Comparison of ENCODE assay signal across 7 cellular contexts in genomic region chr9:128891354-128892222, GRCh38. TPM values are rescaled to one million over a fixed set of nuclear protein-coding genes. Genes with fewer than 3 reads are reported as not detected.
DNase-seq lines count a peak whose midpoint lies in the region; ATAC-seq and TF ChIP-seq lines count a peak whose summit lies in the region.
"Had no signal": no experiment of that assay in that cellular context is flagged by ENCODE, and none has a peak within 500 bp of the region (broad histone marks: within the 10 kb centered on the region; RNA-seq: fewer than 3 reads in every experiment).

No MANE protein-coding gene starts in this region.

- no peak for DNase-seq in activated CD8-positive, alpha-beta T cell treated with anti-CD3 and anti-CD28 coated beads, Interleukin-2, amount 10 ng/mL, durations not matched to agents 7 days and 5 days
- DNase-seq in activated CD8-positive, alpha-beta T cell treated with anti-CD3 and anti-CD28 coated beads for 36 hours, result no peak
- no peak for DNase-seq in immature natural killer cell
- no peak for DNase-seq in tibial nerve (ENCODE audit: low spot score in 2 of 2)
- DNase-seq in NCI-H345 treated with DMSO at 0.1 percent for 48 hours (lab: John Stamatoyannopoulos, UW; ENCODE audit: unreplicated experiment), result no peak
- no peak for DNase-seq in DMS114 treated with DMSO at 0.1 percent for 48 hours (lab: John Stamatoyannopoulos, UW; ENCODE audit: unreplicated experiment)
- DNase-seq: NCI-H524 treated with DMSO at 0.1 percent for 48 hours had no signal

- no peaks in the 10 kb centered on the region for H3K9me3 Mint-ChIP-seq in activated CD8-positive, alpha-beta T cell treated with anti-CD3 and anti-CD28 coated beads, Interleukin-2, amount 10 ng/mL, durations not matched to agents 7 days and 5 days (ENCODE audit: insufficient read depth)
- H3K9me3 Mint-ChIP-seq in activated CD8-positive, alpha-beta T cell treated with anti-CD3 and anti-CD28 coated beads for 36 hours, result no peaks in the 10 kb centered on the region
- no peaks in the 10 kb centered on the region for H3K9me3 Mint-ChIP-seq in immature natural killer cell

- H3K27me3 Mint-ChIP-seq in activated CD8-positive, alpha-beta T cell treated with anti-CD3 and anti-CD28 coated beads, Interleukin-2, amount 10 ng/mL, durations not matched to agents 7 days and 5 days (ENCODE audit: low read depth), result no peaks in the 10 kb centered on the region
- H3K27me3 Mint-ChIP-seq in activated CD8-positive, alpha-beta T cell treated with anti-CD3 and anti-CD28 coated beads for 36 hours, result no peaks in the 10 kb centered on the region
- peaks cover 0 to 6% (median 2%) of the 10 kb centered on the region in 3 donors for H3K27me3 Mint-ChIP-seq in immature natural killer cell (ENCODE audit: low read depth in 3 of 3)

- H3K4me3 Mint-ChIP-seq in activated CD8-positive, alpha-beta T cell treated with anti-CD3 and anti-CD28 coated beads, Interleukin-2, amount 10 ng/mL, durations not matched to agents 7 days and 5 days, result no peak overlapping the region
- no peak overlapping the region for H3K4me3 Mint-ChIP-seq in activated CD8-positive, alpha-beta T cell treated with anti-CD3 and anti-CD28 coated beads for 36 hours
- H3K4me3 Mint-ChIP-seq in immature natural killer cell, result peak overlapping the region; percentile 40 to 67 (median 57)

- peaks cover 50% of the 10 kb centered on the region for H3K36me3 Mint-ChIP-seq in activated CD8-positive, alpha-beta T cell treated with anti-CD3 and anti-CD28 coated beads, Interleukin-2, amount 10 ng/mL, durations not matched to agents 7 days and 5 days (ENCODE audit: low read depth)
- peaks cover 19% of the 10 kb centered on the region for H3K36me3 Mint-ChIP-seq in activated CD8-positive, alpha-beta T cell treated with anti-CD3 and anti-CD28 coated beads for 36 hours (ENCODE audit: low read depth)
- H3K36me3 Mint-ChIP-seq in immature natural killer cell, result peaks cover 10 to 20% (median 20%) of the 10 kb centered on the region in 3 donors

- CTCF ChIA-PET in activated CD8-positive, alpha-beta T cell treated with anti-CD3 and anti-CD28 coated beads, Interleukin-2, amount 10 ng/mL, durations not matched to agents 7 days and 5 days (lab: Charles Lee), result interaction anchor here (1.0 kb wide), 1 partner anchor 9 kb away, joined by 4 read pairs; no protein-coding TSS in a partner anchor
- CTCF ChIA-PET in activated CD8-positive, alpha-beta T cell treated with anti-CD3 and anti-CD28 coated beads for 36 hours (lab: Charles Lee), result interaction anchor here (1.2 to 1.4 kb wide), 3 partner anchors 14 to 37 kb away, joined by 3 to 4 read pairs (median 4); no protein-coding TSS in a partner anchor

- ATAC-seq in activated CD8-positive, alpha-beta T cell treated with anti-CD3 and anti-CD28 coated beads, Interleukin-2, amount 10 ng/mL, durations not matched to agents 7 days and 5 days, result no peak
- ATAC-seq in activated CD8-positive, alpha-beta T cell treated with anti-CD3 and anti-CD28 coated beads for 36 hours, result no peak

- H3K27ac ChIP-seq in tibial nerve, result peak overlapping the region; percentile 78 to 96 (median 90)

- H3K36me3 ChIP-seq in tibial nerve, result peaks cover 0 to 36% (median 0%) of the 10 kb centered on the region in 3 donors

- no peaks in the 10 kb centered on the region for H3K27me3 ChIP-seq in tibial nerve

- intact Hi-C loops in activated CD8-positive, alpha-beta T cell treated with anti-CD3 and anti-CD28 coated beads for 36 hours (cut with micrococcal nuclease), result no loop called here

- TF ChIP-seq POLR2A in tibial nerve (IDR thresholded peaks at IDR 0.05), result no peak

- peaks cover 0 to 85% (median 42%) of the 10 kb centered on the region in 4 donors for H3K4me1 ChIP-seq in tibial nerve

- TF ChIP-seq CTCF in activated CD8-positive, alpha-beta T cell treated with anti-CD3 and anti-CD28 coated beads for 36 hours (IDR thresholded peaks at IDR 0.05), result no peak
- TF ChIP-seq CTCF in tibial nerve (IDR thresholded peaks at IDR 0.05), result no peak

- TF ChIP-seq EP300 in tibial nerve (IDR thresholded peaks at IDR 0.05), result no peak

- H3K4me3 ChIP-seq in tibial nerve, result peak overlapping the region in 1 of 4 donors; percentile 32

- POLR2A ChIA-PET in activated CD8-positive, alpha-beta T cell treated with anti-CD3 and anti-CD28 coated beads, Interleukin-2, amount 10 ng/mL, durations not matched to agents 7 days and 5 days (lab: Charles Lee), result no interaction called here
- POLR2A ChIA-PET in activated CD8-positive, alpha-beta T cell treated with anti-CD3 and anti-CD28 coated beads for 36 hours (lab: Charles Lee), result interaction anchor here (0.6 to 0.9 kb wide), 2 partner anchors 9 to 12 kb away, joined by 4 read pairs; no protein-coding TSS in a partner anchor

- H3K27ac Mint-ChIP-seq in activated CD8-positive, alpha-beta T cell treated with anti-CD3 and anti-CD28 coated beads, Interleukin-2, amount 10 ng/mL, durations not matched to agents 7 days and 5 days, result peak overlapping the region; percentile 52
- H3K27ac Mint-ChIP-seq in activated CD8-positive, alpha-beta T cell treated with anti-CD3 and anti-CD28 coated beads for 36 hours, result no peak overlapping the region
- peak overlapping the region; percentile 83 to 93 (median 90) for H3K27ac Mint-ChIP-seq in immature natural killer cell

- no peaks in the 10 kb centered on the region for H3K9me3 ChIP-seq in tibial nerve

- H3K4me1 Mint-ChIP-seq in activated CD8-positive, alpha-beta T cell treated with anti-CD3 and anti-CD28 coated beads, Interleukin-2, amount 10 ng/mL, durations not matched to agents 7 days and 5 days (ENCODE audit: low read depth), result peaks cover 54% of the 10 kb centered on the region
- H3K4me1 Mint-ChIP-seq in activated CD8-positive, alpha-beta T cell treated with anti-CD3 and anti-CD28 coated beads for 36 hours (ENCODE audit: low read depth), result peaks cover 44% of the 10 kb centered on the region
- H3K4me1 Mint-ChIP-seq in immature natural killer cell, result peaks cover 64 to 73% of the 10 kb centered on the region in 2 donors

- WGBS in tibial nerve, 2 donors, result 54 to 59% methylated on average over 15 of the region's 15 CpGs

RNA-seq across cellular contexts. Expression of gene LRRC8A, which starts 9.7 kb away (rescaled TPM):
- 10 to 100 TPM; 26.1 to 27.2 TPM for total RNA-seq in activated CD8-positive, alpha-beta T cell treated with anti-CD3 and anti-CD28 coated beads, Interleukin-2, amount 10 ng/mL, durations not matched to agents 7 days and 5 days
- total RNA-seq in activated CD8-positive, alpha-beta T cell treated with anti-CD3 and anti-CD28 coated beads for 36 hours, result 10 to 100 TPM; 15.1 to 16.2 TPM
- 10 to 100 TPM; 29.3 to 98.2 (median 34.6) TPM for polyA plus RNA-seq in immature natural killer cell
- total RNA-seq in tibial nerve, result 10 to 100 TPM; 65.1 to 94.7 (median 81.1) TPM

RNA-seq across cellular contexts. Expression of gene KYAT1, which starts 9.8 kb away (rescaled TPM):
- 10 to 100 TPM; 12.6 to 13.0 TPM for total RNA-seq in activated CD8-positive, alpha-beta T cell treated with anti-CD3 and anti-CD28 coated beads, Interleukin-2, amount 10 ng/mL, durations not matched to agents 7 days and 5 days
- 10 to 100 TPM; 17.0 to 18.6 TPM for total RNA-seq in activated CD8-positive, alpha-beta T cell treated with anti-CD3 and anti-CD28 coated beads for 36 hours
- polyA plus RNA-seq in immature natural killer cell, result 10 to 100 TPM in 1 of 3 donors, 1 to 10 TPM in 2; 9.6 to 10.1 (median 10.0) TPM
- 1 to 10 TPM; 7.4 to 9.0 (median 8.6) TPM for total RNA-seq in tibial nerve

RNA-seq across cellular contexts. Expression of gene PHYHD1, which starts 29.2 kb away (rescaled TPM):
- under 1 TPM; 0.55 to 0.68 TPM for total RNA-seq in activated CD8-positive, alpha-beta T cell treated with anti-CD3 and anti-CD28 coated beads, Interleukin-2, amount 10 ng/mL, durations not matched to agents 7 days and 5 days
- total RNA-seq in activated CD8-positive, alpha-beta T cell treated with anti-CD3 and anti-CD28 coated beads for 36 hours, result 1 to 10 TPM in 1 of 2 experiments, under 1 TPM in 1; 0.61 to 1.5 TPM
- polyA plus RNA-seq in immature natural killer cell, result 1 to 10 TPM; 2.7 to 7.1 (median 4.1) TPM
- total RNA-seq in tibial nerve, result 10 to 100 TPM; 37.8 to 55.3 (median 45.8) TPM

RNA-seq across cellular contexts. Expression of gene DOLK, which starts 55.8 kb away (rescaled TPM):
- total RNA-seq in activated CD8-positive, alpha-beta T cell treated with anti-CD3 and anti-CD28 coated beads, Interleukin-2, amount 10 ng/mL, durations not matched to agents 7 days and 5 days, result 1 to 10 TPM; 7.9 to 8.7 TPM
- 1 to 10 TPM; 5.7 TPM for total RNA-seq in activated CD8-positive, alpha-beta T cell treated with anti-CD3 and anti-CD28 coated beads for 36 hours
- polyA plus RNA-seq in immature natural killer cell, result 10 to 100 TPM in 1 of 3 donors, 1 to 10 TPM in 2; 9.5 to 18.0 (median 10.0) TPM
- total RNA-seq in tibial nerve, result 10 to 100 TPM in 3 of 4 donors, 1 to 10 TPM in 1; 9.4 to 13.1 (median 12.3) TPM

RNA-seq across cellular contexts. Expression of gene NUP188, which starts 55.9 kb away (rescaled TPM):
- 10 to 100 TPM; 83.8 to 85.2 TPM for total RNA-seq in activated CD8-positive, alpha-beta T cell treated with anti-CD3 and anti-CD28 coated beads, Interleukin-2, amount 10 ng/mL, durations not matched to agents 7 days and 5 days
- total RNA-seq in activated CD8-positive, alpha-beta T cell treated with anti-CD3 and anti-CD28 coated beads for 36 hours, result 100 to 1,000 TPM in 1 of 2 experiments, 10 to 100 TPM in 1; 96.2 to 110 TPM
- 10 to 100 TPM; 12.2 to 31.8 (median 18.6) TPM for polyA plus RNA-seq in immature natural killer cell
- 10 to 100 TPM; 22.9 to 76.5 (median 43.5) TPM for total RNA-seq in tibial nerve

Comparison
In these comparisons a context has a peak if more than half of its experiments do, and no peak if none do; other contexts are left out.
1. H3K4me3 Mint-ChIP-seq: peak in immature natural killer cell (5 of 5); none in activated CD8-positive, alpha-beta T cell treated with anti-CD3 and anti-CD28 coated beads, Interleukin-2, amount 10 ng/mL, durations not matched to agents 7 days and 5 days (single experiment) and activated CD8-positive, alpha-beta T cell treated with anti-CD3 and anti-CD28 coated beads for 36 hours (single experiment).
2. RNA of gene PHYHD1, which starts 29.2 kb away (total RNA-seq): 37.8 to 55.3 TPM in tibial nerve; 0.61 to 1.5 TPM in activated CD8-positive, alpha-beta T cell treated with anti-CD3 and anti-CD28 coated beads for 36 hours and 0.55 to 0.68 TPM in activated CD8-positive, alpha-beta T cell treated with anti-CD3 and anti-CD28 coated beads, Interleukin-2, amount 10 ng/mL, durations not matched to agents 7 days and 5 days; every median in the first group is over 10 times any median in the second.